24 cellular contexts compared by ENCODE assay signal in genomic region chr4:170522427-170522970, GRCh38.
"Had no signal": no experiment of that assay in that cellular context is flagged by ENCODE, and none has a peak within 500 bp of the region (broad histone marks: within the 10 kb centered on the region; RNA-seq: fewer than 3 reads in every experiment).

No MANE protein-coding gene starts in this region.

- H3K27ac ChIP-seq: colonic mucosa, epithelial cell of prostate, gastrocnemius medialis, left lung, lower lobe of right lung, ovary, sigmoid colon, stomach, tibial artery had no signal

- H3K9me3 ChIP-seq: colonic mucosa, gastrocnemius medialis, left lung, lower lobe of right lung, ovary, sigmoid colon, tibial artery had no signal

- H3K27me3 ChIP-seq: colonic mucosa, gastrocnemius medialis, left lung, ovary, sigmoid colon, stomach, tibial artery had no signal

- FAIRE-seq: islet of Langerhans had no signal

- H3K4me3 ChIP-seq: colonic mucosa, gastrocnemius medialis, left lung, lower lobe of right lung, ovary, sigmoid colon, stomach, tibial artery had no signal

- H3K36me3 ChIP-seq: colonic mucosa, gastrocnemius medialis, left lung, lower lobe of right lung, ovary, sigmoid colon, stomach, tibial artery had no signal

- H3K4me1 ChIP-seq: colonic mucosa, gastrocnemius medialis, left lung, lower lobe of right lung, sigmoid colon, stomach, tibial artery had no signal

- DNase-seq: colonic mucosa; effector CD8-positive, alpha-beta T cell; endodermal cell; foreskin fibroblast; gastrocnemius medialis; hippocampal formation; left cardiac atrium; left lung; lower lobe of right lung; naive thymus-derived CD8-positive, alpha-beta T cell; nephron progenitor cell; nucleus accumbens; ovary; posterior cingulate gyrus; sigmoid colon; stimulated activated CD4-positive, alpha-beta T cell treated with anti-CD3 and anti-CD28 coated beads, Interleukin-2, amount 100 ng/mL, for 24 hours; stimulated activated CD4-positive, alpha-beta T cell treated with anti-CD3 and anti-CD28 coated beads, Interleukin-4, amount 100 ng/mL, for 24 hours; stimulated activated naive CD4-positive, alpha-beta T cell treated with Interleukin-2 at 50 U/mL for 16 hours; stomach; tibial artery had no signal

- ATAC-seq: esophagus mucosa; gastrocnemius medialis; left lung; lower lobe of right lung; naive thymus-derived CD8-positive, alpha-beta T cell; stimulated activated effector memory CD8-positive, alpha-beta T cell treated with anti-CD3 and anti-CD28 coated beads, Interleukin-12 subunit alpha, Interleukin-12 subunit beta, amount 100 ng/mL, for 72 hours had no signal
